In the genomic region with DNA sequence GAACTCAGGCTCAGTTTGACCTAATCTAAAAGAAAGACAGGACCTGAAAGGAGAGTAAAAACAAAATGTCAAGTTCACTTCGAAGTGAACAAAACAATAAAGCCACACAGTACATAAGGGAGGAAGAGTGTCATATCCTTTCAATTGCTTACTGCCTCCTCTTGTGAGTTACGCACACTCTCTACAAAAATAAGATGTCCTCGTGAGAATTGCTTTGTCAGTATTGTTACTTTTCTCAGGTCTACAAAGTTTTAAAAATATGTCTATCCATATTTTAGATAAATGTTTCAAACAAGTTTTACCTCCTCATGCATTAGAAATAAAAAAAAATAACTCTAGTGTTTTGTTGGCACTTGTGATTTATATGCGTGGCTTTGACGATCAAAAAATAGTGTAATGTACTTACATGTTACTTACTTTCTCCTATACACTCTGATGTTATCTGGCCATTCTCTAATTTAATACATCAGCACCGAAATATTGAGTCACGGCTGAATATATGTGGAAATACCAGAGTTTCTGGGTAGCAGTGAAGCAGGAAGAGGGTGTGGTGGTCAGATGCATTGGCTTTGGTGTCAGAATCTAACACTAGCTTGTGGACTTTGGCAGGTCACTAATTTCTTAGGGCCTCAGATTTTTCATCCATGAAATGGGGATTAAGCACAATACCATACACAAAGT, we compare ENCODE assay signal across 11 cellular contexts. TPM values are rescaled to one million over a fixed set of nuclear protein-coding genes. Genes with fewer than 3 reads are reported as not detected.
DNase-seq lines count a peak whose midpoint lies in the region; ATAC-seq and TF ChIP-seq lines count a peak whose summit lies in the region.
"Had no signal": no experiment of that assay in that cellular context is flagged by ENCODE, and none has a peak within 500 bp of the region (broad histone marks: within the 10 kb centered on the region; RNA-seq: fewer than 3 reads in every experiment).

No MANE protein-coding gene starts in this region.

- H2AFZ ChIP-seq in mammary epithelial cell (ENCODE audit: low read depth, low read length) = no peak overlapping the region

- no peak overlapping the region for H3K9ac ChIP-seq in mammary epithelial cell (ENCODE audit: insufficient read depth, low read length)

- CTCF ChIA-PET in mammary epithelial cell (lab: Charles Lee; ENCODE audit: low non-redundant PET) = no interaction called here

- no peaks in the 10 kb centered on the region for H4K20me1 ChIP-seq in mammary epithelial cell (ENCODE audit: insufficient read depth, low read length)

- H3K4me2 ChIP-seq in mammary epithelial cell (ENCODE audit: insufficient read depth, low read depth, low read length) = no peak overlapping the region

- in situ Hi-C loops in mammary epithelial cell (cut with MboI; ENCODE audit: low sequenced_read_pairs in 2 of 2) = no loop called here

- no peak for TF ChIP-seq CTCF in mammary epithelial cell (conservative IDR thresholded peaks at IDR 0.05 in 1 of 2, IDR thresholded peaks at IDR 0.05 in 1 of 2; ENCODE audit: extremely low read depth in 1 of 2, insufficient read depth in 1 of 2, low read depth in 1 of 2, low read length in 2 of 2)
- no peak for TF ChIP-seq CTCF in uterus (IDR thresholded peaks at IDR 0.05)

- H3K27ac ChIP-seq in mammary epithelial cell (ENCODE audit: insufficient read depth, low read depth, low read length) = no peak overlapping the region
- H3K27ac ChIP-seq in uterus = peak overlapping the region; percentile 51 to 77

- 77% methylated on average over 7 of the region's 7 CpGs for WGBS in mammary epithelial cell (ENCODE audit: low coverage, missing lambda C conversion rate)

- intact Hi-C loops in left cardiac atrium (cut with DNase I) = no loop called here
- intact Hi-C loops in Right ventricle myocardium inferior (cut with DNase I) = no loop called here
- intact Hi-C loops in mammary epithelial cell (cut with micrococcal nuclease) = loop anchor here (5.0 to 10.0 kb wide), 2 partner anchors 237 to 470 kb away; no protein-coding TSS in a partner anchor
- intact Hi-C loops in uterus (cut with DNase I; ENCODE audit: low total_unique reads) = no loop called here

- H3K4me3 ChIP-seq in mammary epithelial cell (replicated peaks in 1 of 3; ENCODE audit: insufficient read depth in 1 of 3, low read depth in 2 of 3, low read length in 3 of 3) = no peak overlapping the region
- H3K4me3 ChIP-seq in uterus = no peak overlapping the region

- DNase-seq in left cardiac atrium (no peak), Right ventricle myocardium inferior (ENCODE audit: missing footprints) (no peak), mammary epithelial cell (peak; percentile 52), lung microvascular endothelial cell (ENCODE audit: low read depth in 2 of 2) (peak; percentile 64 to 91), uterus (no peak), DMS53 treated with DMSO at 0.1 percent for 48 hours (lab: John Stamatoyannopoulos, UW; ENCODE audit: unreplicated experiment) (no peak)
- DNase-seq: BE2C, NCI-H2107, SHP77 had no signal

- no peaks in the 10 kb centered on the region for H3K27me3 ChIP-seq in mammary epithelial cell (ENCODE audit: insufficient read depth, low read length)
- no peaks in the 10 kb centered on the region for H3K27me3 ChIP-seq in uterus
- H3K27me3 ChIP-seq: BE2C had no signal

- H3K36me3 ChIP-seq in mammary epithelial cell (ENCODE audit: insufficient read depth, low read length) (no peaks in the 10 kb centered on the region), uterus (no peaks in the 10 kb centered on the region)
- H3K36me3 ChIP-seq: BE2C had no signal

- TF ChIP-seq POLR2A in uterus (IDR thresholded peaks at IDR 0.05) = no peak

- no peaks in the 10 kb centered on the region for H3K4me1 ChIP-seq in mammary epithelial cell (ENCODE audit: insufficient read depth, low read length)
- no peaks in the 10 kb centered on the region for H3K4me1 ChIP-seq in uterus
- H3K4me1 ChIP-seq: BE2C had no signal

- BruUV-seq in mammary epithelial cell (replicated peaks; lab: Mats Ljungman, UMichigan) = no TSS peak

- ATAC-seq in left cardiac atrium (peak; percentile 68 to 71), Right ventricle myocardium inferior (no peak), HG03135 (IDR thresholded peaks at IDR 0.05; ENCODE audit: unreplicated experiment) (no peak), GM18861 (IDR thresholded peaks at IDR 0.05; ENCODE audit: unreplicated experiment) (no peak)

- dilution Hi-C loops in mammary epithelial cell (cut with HindIII; ENCODE audit: low sequenced_read_pairs) = no loop called here

- H3K79me2 ChIP-seq in mammary epithelial cell (ENCODE audit: insufficient read depth, low read length) = no peaks in the 10 kb centered on the region

- no peaks in the 10 kb centered on the region for H3K9me3 ChIP-seq in mammary epithelial cell (replicated peaks; ENCODE audit: insufficient read depth, low read length)
- H3K9me3 ChIP-seq in uterus = no peaks in the 10 kb centered on the region
- H3K9me3 ChIP-seq: BE2C had no signal

RNA-seq across cellular contexts. Expression of a gene that starts 8.1 kb away (rescaled TPM):
- 10 to 100 TPM; 32.8 to 41.9 TPM for total RNA-seq in left cardiac atrium
- total RNA-seq in Right ventricle myocardium inferior = 47.9 TPM
- 10 to 100 TPM; 24.8 to 40.9 TPM for total RNA-seq in mammary epithelial cell
- 20.8 TPM for polyA plus RNA-seq in mammary epithelial cell
- 28.9 TPM for polyA minus RNA-seq in mammary epithelial cell
- total RNA-seq in lung microvascular endothelial cell = 18.3 and 20.9 TPM in 2 replicates
- 10 to 100 TPM; 15.1 to 75.9 (median 34.8) TPM for total RNA-seq in uterus

RNA-seq across cellular contexts. Expression of a gene that starts 35.4 kb away (rescaled TPM):
- total RNA-seq in left cardiac atrium (10 to 100 TPM; 24.1 to 26.0 TPM), Right ventricle myocardium inferior (26.3 TPM), mammary epithelial cell (10 to 100 TPM; 23.3 to 36.5 TPM), lung microvascular endothelial cell (29.2 and 31.2 TPM in 2 replicates), uterus (10 to 100 TPM in 3 of 4 donors, 1 to 10 TPM in 1; 6.7 to 63.2 (median 45.9) TPM)
- polyA plus RNA-seq in mammary epithelial cell = 10.9 TPM
- 99.2 TPM for polyA minus RNA-seq in mammary epithelial cell

Comparison
In these comparisons a context has a peak if more than half of its experiments do, and no peak if none do; other contexts are left out.
1. ATAC-seq: peak in left cardiac atrium (2 of 2); none in Right ventricle myocardium inferior (single experiment), HG03135 (single experiment) and GM18861 (single experiment).
2. DNase-seq: peak in mammary epithelial cell (single experiment) and lung microvascular endothelial cell (2 of 2); none in left cardiac atrium (single experiment), Right ventricle myocardium inferior (single experiment), uterus (0 of 2) and DMS53 treated with DMSO at 0.1 percent for 48 hours (single experiment).